Comparison of ENCODE assay signal across 21 cellular contexts in genomic region chr14:91831337-91831736, GRCh38. TPM values are rescaled to one million over a fixed set of nuclear protein-coding genes. Genes with fewer than 3 reads are reported as not detected.
A peak's percentile ranks its signal among the peaks of the same experiment; 100 is the strongest.
DNase-seq lines count a peak whose midpoint lies in the region; ATAC-seq, FAIRE-seq and TF ChIP-seq lines count a peak whose summit lies in the region.
"Had no signal": no experiment of that assay in that cellular context is flagged by ENCODE, and none has a peak within 500 bp of the region (broad histone marks: within the 10 kb centered on the region; RNA-seq: fewer than 3 reads in every experiment).

No MANE protein-coding gene starts in this region.

- H3K36me3 ChIP-seq in stomach = no peaks in the 10 kb centered on the region
- H3K36me3 ChIP-seq: BE2C, cardiac muscle cell had no signal

- peaks cover 7 to 48% (median 26%) of the 10 kb centered on the region in 4 donors for H3K4me1 ChIP-seq in stomach
- H3K4me1 ChIP-seq: BE2C had no signal

- H3K27ac ChIP-seq in stomach = peak overlapping the region in 4 of 5 donors; percentile 20 to 60 (median 36)
- H3K27ac ChIP-seq: cardiac muscle cell had no signal

- TF ChIP-seq POLR2A in stomach (IDR thresholded peaks at IDR 0.05) (no peak), erythroblast (IDR thresholded peaks at IDR 0.05; ENCODE audit: low read length) (no peak)

- TF ChIP-seq CTCF in LNCaP clone FGC (IDR thresholded peaks at IDR 0.05; ENCODE audit: control insufficient read depth, extremely low read depth, insufficient read depth) = no peak
- TF ChIP-seq CTCF in stomach (IDR thresholded peaks at IDR 0.05) = no peak

- no peak for ATAC-seq in GM18909 (IDR thresholded peaks at IDR 0.05; ENCODE audit: poor library complexity, unreplicated experiment)

- H3K4me3 ChIP-seq in LNCaP clone FGC (ENCODE audit: low read depth, low read length) = peak overlapping the region; percentile 45
- H3K4me3 ChIP-seq in stomach = no peak overlapping the region
- H3K4me3 ChIP-seq: cardiac muscle cell had no signal

- H3K27me3 ChIP-seq in stomach = peaks cover 0 to 9% (median 0%) of the 10 kb centered on the region in 3 donors

- intact Hi-C loops in stomach (cut with DNase I; ENCODE audit: low total_unique reads) = no loop called here

- WGBS in stomach, 5 donors = 6 to 26% (median 12%) methylated on average over 1 of the region's 1 CpG

- no peaks in the 10 kb centered on the region for H3K9me3 ChIP-seq in stomach
- H3K9me3 ChIP-seq: BE2C had no signal

- DNase-seq in NCI-H1105 treated with DMSO at 0.1 percent for 48 hours (lab: John Stamatoyannopoulos, UW) (peak; percentile 25), NCI-H1105 (lab: John Stamatoyannopoulos, UW) (no peak), LNCaP clone FGC (ENCODE audit: low read depth) (no peak), stomach (no peak), erythroblast (lab: John Stamatoyannopoulos, UW) (no peak), germinal center (ENCODE audit: low spot score) (no peak)
- DNase-seq: activated CD8-positive, alpha-beta memory T cell treated with anti-CD3 and anti-CD28 coated beads for 24 hours; activated naive CD4-positive, alpha-beta T cell treated with anti-CD3 and anti-CD28 coated beads, Interleukin-2, amount 10 ng/mL, durations not matched to agents 7 days and 5 days; activated T-cell treated with anti-CD3 and anti-CD28 coated beads, Interleukin-2, amount 50 U/mL, for 4 hours; BE2C; COR-L47; dermis blood vessel endothelial cell; HFFc6; Kasumi-1; naive B cell; NCI-H524 treated with DMSO at 0.1 percent for 48 hours; occipital lobe had no signal

- TF ChIP-seq EP300 in stomach (IDR thresholded peaks at IDR 0.05) = no peak

- FAIRE-seq in colon (lab: Jason Lieb, UNC) = peak; percentile 79
- FAIRE-seq: A204.1 had no signal

RNA-seq across cellular contexts. Expression of gene TC2N, which starts 36.0 kb away (rescaled TPM):
- 100 to 1,000 TPM in 3 of 5 donors, 10 to 100 TPM in 2; 66.6 to 162 (median 106) TPM for total RNA-seq in stomach
- polyA plus RNA-seq in stomach = 10 to 100 TPM; 15.6 to 34.2 (median 19.7) TPM
